In genomic region chr6:27146706-27147507, GRCh38 we compare ENCODE assay signal across 8 cellular contexts.
DNase-seq lines count a peak whose midpoint lies in the region; ATAC-seq and TF ChIP-seq lines count a peak whose summit lies in the region.

No MANE protein-coding gene starts in this region.

- H3K36me3 Mint-ChIP-seq in osteocyte (ENCODE audit: unreplicated experiment): no peaks in the 10 kb centered on the region

- peak; percentile 97 for TF ChIP-seq POLR2A in GM10847 (IDR thresholded peaks at IDR 0.05; ENCODE audit: extremely low read depth, insufficient read length)

- H3K27ac ChIP-seq in SK-N-MC (peak overlapping the region; percentile 93), cardiac muscle cell (peak overlapping the region; percentile 85), upper lobe of right lung (peak overlapping the region; percentile 96)

- H3K4me3 ChIP-seq in SK-N-MC: peak overlapping the region; percentile 74
- peak overlapping the region; percentile 63 for H3K4me3 ChIP-seq in cardiac muscle cell
- peak overlapping the region; percentile 66 for H3K4me3 ChIP-seq in upper lobe of right lung

- H3K9ac ChIP-seq in SK-N-MC (ENCODE audit: insufficient read length): peak overlapping the region; percentile 59

- DNase-seq in NAMALWA (ENCODE audit: low spot score): peak; percentile 99
- peak; percentile 91 for DNase-seq in SK-N-MC (ENCODE audit: low read depth, low spot score)
- peak; percentile 41 for DNase-seq in activated naive CD8-positive, alpha-beta T cell treated with anti-CD3 and anti-CD28 coated beads, Interleukin-2, amount 50 U/mL, for 16 hours (ENCODE audit: low read depth, low spot score)
- DNase-seq in cardiac muscle cell (ENCODE audit: low read depth in 1 of 2, low spot score in 1 of 2): peak; percentile 96 to 100
- peak; percentile 91 for DNase-seq in osteocyte (ENCODE audit: extremely low spot score, unreplicated experiment)
- DNase-seq in upper lobe of right lung: peak; percentile 86

- no peaks in the 10 kb centered on the region for H3K27me3 Mint-ChIP-seq in osteocyte (ENCODE audit: unreplicated experiment)

- no peaks in the 10 kb centered on the region for H3K9me3 ChIP-seq in SK-N-MC (ENCODE audit: low read depth, low read length)
- no peaks in the 10 kb centered on the region for H3K9me3 ChIP-seq in cardiac muscle cell (ENCODE audit: low read depth)
- H3K9me3 ChIP-seq in upper lobe of right lung: no peaks in the 10 kb centered on the region

- intact Hi-C loops in upper lobe of right lung (cut with DNase I): no loop called here

- H3K9me3 Mint-ChIP-seq in osteocyte (ENCODE audit: unreplicated experiment): no peaks in the 10 kb centered on the region

- H3K27me3 ChIP-seq in cardiac muscle cell (no peaks in the 10 kb centered on the region), upper lobe of right lung (no peaks in the 10 kb centered on the region)

- TF ChIP-seq CTCF in cardiac muscle cell (IDR thresholded peaks at IDR 0.05; ENCODE audit: low read depth, low read length) (no peak), osteocyte (IDR thresholded peaks at IDR 0.05) (no peak), upper lobe of right lung (IDR thresholded peaks at IDR 0.05) (no peak)

- H3K36me3 ChIP-seq in SK-N-MC (ENCODE audit: insufficient read depth, low read length) (no peaks in the 10 kb centered on the region), cardiac muscle cell (no peaks in the 10 kb centered on the region), upper lobe of right lung (no peaks in the 10 kb centered on the region)

- H3K27ac Mint-ChIP-seq in osteocyte (ENCODE audit: unreplicated experiment): no peak overlapping the region

- H3K4me1 Mint-ChIP-seq in osteocyte (ENCODE audit: unreplicated experiment): peaks cover 21% of the 10 kb centered on the region

- peak; percentile 78 for ATAC-seq in HG02571 (IDR thresholded peaks at IDR 0.05; ENCODE audit: unreplicated experiment)
- ATAC-seq in upper lobe of right lung: peak; percentile 94

- no peak overlapping the region for H3K4me3 Mint-ChIP-seq in osteocyte (ENCODE audit: unreplicated experiment)

- H3K4me1 ChIP-seq in cardiac muscle cell (ENCODE audit: low read depth) (peaks cover 5% of the 10 kb centered on the region), upper lobe of right lung (peaks cover 4% of the 10 kb centered on the region)

Comparison
In these comparisons a context has a peak if more than half of its experiments do, and no peak if none do; other contexts are left out.
1. Peak in every context shown above with its lines: DNase-seq, ATAC-seq, H3K4me3 ChIP-seq and H3K27ac ChIP-seq.
2. DNase-seq: peak in every context shown above with its lines; median percentile 99 in NAMALWA; 98 in cardiac muscle cell; 91 in SK-N-MC; 91 in osteocyte; 86 in upper lobe of right lung; 41 in activated naive CD8-positive, alpha-beta T cell treated with anti-CD3 and anti-CD28 coated beads, Interleukin-2, amount 50 U/mL, for 16 hours.